In the genomic region with DNA sequence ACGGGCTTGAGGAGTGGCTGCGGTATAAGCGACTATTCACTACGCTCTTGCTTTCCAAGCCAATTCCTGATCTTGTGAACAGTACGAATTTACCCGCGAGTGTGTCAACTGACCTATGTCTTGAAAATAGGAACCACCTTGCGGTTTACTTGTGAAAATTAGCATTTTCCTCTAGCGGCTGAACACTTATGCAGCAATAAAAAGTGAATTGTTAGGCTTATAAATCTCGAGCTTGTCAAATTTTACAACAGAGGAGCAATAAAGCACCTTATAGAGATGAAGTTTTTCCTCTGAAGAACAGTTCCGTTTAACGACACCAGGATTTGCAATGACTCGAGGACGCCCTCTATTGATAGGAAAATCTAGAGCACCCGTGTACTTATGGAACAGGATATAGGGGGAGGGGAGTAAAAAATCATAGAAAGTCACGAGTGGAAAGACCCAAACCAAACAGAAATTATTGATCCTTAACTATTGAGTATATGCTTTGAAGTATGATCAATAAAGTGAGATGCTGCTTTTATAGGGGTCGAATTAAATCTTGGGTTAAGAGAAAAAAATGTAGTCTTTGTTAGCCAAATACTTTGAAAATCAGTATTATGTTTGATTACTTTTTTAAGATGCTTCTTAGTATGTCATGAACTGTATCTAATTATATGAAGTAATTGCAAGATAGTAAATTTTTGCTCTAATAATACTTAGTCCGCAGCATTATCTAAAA, we compare ENCODE assay signal across 8 cellular contexts. TPM values are rescaled to one million over a fixed set of nuclear protein-coding genes. Genes with fewer than 3 reads are reported as not detected.
A peak's percentile ranks its signal among the peaks of the same experiment; 100 is the strongest.
DNase-seq lines count a peak whose midpoint lies in the region; ATAC-seq and TF ChIP-seq lines count a peak whose summit lies in the region.

No MANE protein-coding gene starts in this region.

- H3K4me1 ChIP-seq in mucosa of descending colon (ENCODE audit: low read depth) (peaks cover 15% of the 10 kb centered on the region), subcutaneous abdominal adipose tissue (ENCODE audit: control insufficient read depth in 5 of 5, insufficient read depth in 5 of 5, low read length in 5 of 5) (peaks cover 1 to 76% (median 65%) of the 10 kb centered on the region in 5 donors)

- peak; percentile 81 for TF ChIP-seq CTCF in mucosa of descending colon (IDR thresholded peaks at IDR 0.05)

- peak overlapping the region in 4 of 5 donors; percentile 64 to 84 (median 73) for H3K9ac ChIP-seq in subcutaneous abdominal adipose tissue (ENCODE audit: low read length in 5 of 5)

- DNase-seq in EH (ENCODE audit: low read depth) (peak; percentile 93), NCI-H526 treated with DMSO at 0.1 percent for 48 hours (lab: John Stamatoyannopoulos, UW) (peak; percentile 70), epidermal melanocyte (ENCODE audit: insufficient read length, low spot score) (peak; percentile 77), mucosa of descending colon (peak in 2 of 3 donors; percentile 35 to 93)
- peak; percentile 62 for DNase-seq in activated CD4-positive, alpha-beta memory T cell treated with anti-CD3 and anti-CD28 coated beads for 36 hours

- no peaks in the 10 kb centered on the region for H3K36me3 Mint-ChIP-seq in activated CD4-positive, alpha-beta memory T cell treated with anti-CD3 and anti-CD28 coated beads for 36 hours

- H3K4me3 Mint-ChIP-seq in activated CD4-positive, alpha-beta memory T cell treated with anti-CD3 and anti-CD28 coated beads for 36 hours, result peak overlapping the region; percentile 84

- POLR2A ChIA-PET in activated CD4-positive, alpha-beta memory T cell treated with anti-CD3 and anti-CD28 coated beads for 36 hours (lab: Charles Lee), result no interaction called here

- H3K36me3 ChIP-seq in mucosa of descending colon (ENCODE audit: low read depth) (no peaks in the 10 kb centered on the region), subcutaneous abdominal adipose tissue (ENCODE audit: control insufficient read depth in 5 of 5, insufficient read depth in 5 of 5, low read length in 5 of 5) (no peaks in the 10 kb centered on the region)

- H3K27me3 ChIP-seq in subcutaneous abdominal adipose tissue (ENCODE audit: control insufficient read depth in 5 of 5, insufficient read depth in 4 of 5, low read length in 5 of 5), result no peaks in the 10 kb centered on the region

- H3K27ac Mint-ChIP-seq in activated CD4-positive, alpha-beta memory T cell treated with anti-CD3 and anti-CD28 coated beads for 36 hours, result no peak overlapping the region

- CTCF ChIA-PET in activated CD4-positive, alpha-beta memory T cell treated with anti-CD3 and anti-CD28 coated beads for 36 hours (lab: Charles Lee), result interaction anchor here (0.6 to 6.2 kb wide), 12 partner anchors 10 to 1541 kb away, joined by 3 to 88 read pairs (median 4); no protein-coding TSS in a partner anchor

- H3K4me3 ChIP-seq in mucosa of descending colon, result no peak overlapping the region
- H3K4me3 ChIP-seq in subcutaneous abdominal adipose tissue (ENCODE audit: low read depth in 1 of 5, low read length in 5 of 5), result peak overlapping the region; percentile 75 to 90 (median 85)

- no peaks in the 10 kb centered on the region for H3K9me3 Mint-ChIP-seq in activated CD4-positive, alpha-beta memory T cell treated with anti-CD3 and anti-CD28 coated beads for 36 hours

- H3K27ac ChIP-seq in subcutaneous abdominal adipose tissue (ENCODE audit: low read depth, low read length), result peak overlapping the region; percentile 85

- peaks cover 50% of the 10 kb centered on the region for H3K4me1 Mint-ChIP-seq in activated CD4-positive, alpha-beta memory T cell treated with anti-CD3 and anti-CD28 coated beads for 36 hours (ENCODE audit: low read depth)

- peaks cover 27% of the 10 kb centered on the region for H3K27me3 Mint-ChIP-seq in activated CD4-positive, alpha-beta memory T cell treated with anti-CD3 and anti-CD28 coated beads for 36 hours

- intact Hi-C loops in activated CD4-positive, alpha-beta memory T cell treated with anti-CD3 and anti-CD28 coated beads for 36 hours (cut with micrococcal nuclease), result loop anchor here (1.0 to 10.0 kb wide), 4 partner anchors 25 to 1227 kb away; no protein-coding TSS in a partner anchor
- intact Hi-C loops in mucosa of descending colon (cut with DNase I, micrococcal nuclease), result no loop called here

- peak; percentile 17 for ATAC-seq in HG03457 (IDR thresholded peaks at IDR 0.05; ENCODE audit: unreplicated experiment)
- peak; percentile 45 for ATAC-seq in mucosa of descending colon
- ATAC-seq in GM19324 (IDR thresholded peaks at IDR 0.05; ENCODE audit: low FRiP score, unreplicated experiment), result no peak

- no peaks in the 10 kb centered on the region for H3K9me3 ChIP-seq in mucosa of descending colon
- H3K9me3 ChIP-seq in subcutaneous abdominal adipose tissue (ENCODE audit: control insufficient read depth in 5 of 5, low read length in 5 of 5), result no peaks in the 10 kb centered on the region

RNA-seq across cellular contexts. Expression of a gene that starts 1.9 kb away (rescaled TPM):
- total RNA-seq in activated CD4-positive, alpha-beta memory T cell treated with anti-CD3 and anti-CD28 coated beads for 36 hours, result 1 to 10 TPM; 3.3 to 3.8 TPM
- total RNA-seq in mucosa of descending colon, result 10 to 100 TPM; 38.2 to 76.6 (median 60.7) TPM

Comparison
In these comparisons a context has a peak if more than half of its experiments do, and no peak if none do; other contexts are left out.
1. RNA of a gene that starts 1.9 kb away (total RNA-seq): 38.2 to 76.6 TPM in mucosa of descending colon; 3.3 to 3.8 TPM in activated CD4-positive, alpha-beta memory T cell treated with anti-CD3 and anti-CD28 coated beads for 36 hours; every median in the first group is over 4 times any median in the second.
2. Peak in every context shown above with its lines, with median percentiles within 50 percentile points of each other: DNase-seq.